1 cellular context compared by ENCODE assay signal in genomic region chr17:45098081-45098868, GRCh38.
TF ChIP-seq lines count a peak whose summit lies in the region.

No MANE protein-coding gene starts in this region.

TF ChIP-seq in GM23338, 12 proteins besides CTCF, POLR2A, EP300 and RAD21:
- TF ChIP-seq EZH2phosphoT487 (IDR thresholded peaks at IDR 0.05; ENCODE audit: unreplicated experiment) (no peak), EZH2 (IDR thresholded peaks at IDR 0.05; ENCODE audit: low read depth, unreplicated experiment) (no peak), ZNF462 (CRISPR knock-in tag; IDR thresholded peaks at IDR 0.05) (no peak), POLR2AphosphoS5 (IDR thresholded peaks at IDR 0.05; ENCODE audit: low read depth) (no peak), JUNB (IDR thresholded peaks at IDR 0.05; ENCODE audit: unreplicated experiment) (no peak), NANOG (IDR thresholded peaks at IDR 0.05; ENCODE audit: borderline replicate concordance) (no peak), STAT1 (IDR thresholded peaks at IDR 0.05; ENCODE audit: unreplicated experiment) (no peak), CREB1 (CRISPR knock-in tag; IDR thresholded peaks at IDR 0.05; ENCODE audit: low read depth) (no peak), ZNF114 (CRISPR knock-in tag; IDR thresholded peaks at IDR 0.05) (no peak), ZNF331 (CRISPR knock-in tag; IDR thresholded peaks at IDR 0.05; ENCODE audit: low read depth) (no peak), REST (IDR thresholded peaks at IDR 0.05; ENCODE audit: unreplicated experiment) (no peak)
- TF ChIP-seq, protein P1, sequence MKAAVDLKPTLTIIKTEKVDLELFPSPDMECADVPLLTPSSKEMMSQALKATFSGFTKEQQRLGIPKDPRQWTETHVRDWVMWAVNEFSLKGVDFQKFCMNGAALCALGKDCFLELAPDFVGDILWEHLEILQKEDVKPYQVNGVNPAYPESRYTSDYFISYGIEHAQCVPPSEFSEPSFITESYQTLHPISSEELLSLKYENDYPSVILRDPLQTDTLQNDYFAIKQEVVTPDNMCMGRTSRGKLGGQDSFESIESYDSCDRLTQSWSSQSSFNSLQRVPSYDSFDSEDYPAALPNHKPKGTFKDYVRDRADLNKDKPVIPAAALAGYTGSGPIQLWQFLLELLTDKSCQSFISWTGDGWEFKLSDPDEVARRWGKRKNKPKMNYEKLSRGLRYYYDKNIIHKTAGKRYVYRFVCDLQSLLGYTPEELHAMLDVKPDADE (IDR thresholded peaks at IDR 0.05): no peak
